Comparison of ENCODE assay signal across 24 cellular contexts in genomic region chr12:93054021-93054420, GRCh38.
"Had no signal": no experiment of that assay in that cellular context is flagged by ENCODE, and none has a peak within 500 bp of the region (broad histone marks: within the 10 kb centered on the region; RNA-seq: fewer than 3 reads in every experiment).

No MANE protein-coding gene starts in this region.

- DNase-seq: natural killer cell; occipital lobe; ovary; posterior cingulate gyrus; psoas muscle; right cardiac atrium; right lobe of liver; sigmoid colon; small intestine; stimulated activated CD4-positive, alpha-beta T cell treated with anti-CD3 and anti-CD28 coated beads, Interleukin-15, amount 100 ng/mL, for 24 hours; stimulated activated CD4-positive, alpha-beta T cell treated with anti-CD3 and anti-CD28 coated beads, Interleukin-2, amount 100 ng/mL, for 24 hours; stimulated activated CD4-positive, alpha-beta T cell treated with anti-CD3 and anti-CD28 coated beads, Interleukin-2, amount 100 ng/mL, for 48 hours; stimulated activated CD4-positive, alpha-beta T cell treated with anti-CD3 and anti-CD28 coated beads, Interleukin-4, amount 100 ng/mL, for 24 hours; stimulated activated naive B cell treated with anti-CD40 and anti-IgM and Interleukin-4, amounts not matched to agents 10 μg/mL and 1 μg/mL and 100 μg/mL, for 72 hours; stimulated activated naive CD4-positive, alpha-beta T cell treated with Interleukin-2 at 50 U/mL for 16 hours; stomach; thyroid gland; trophoblast cell; upper lobe of left lung had no signal

- H3K4me2 ChIP-seq: neural progenitor cell had no signal

- H3K9me3 ChIP-seq: ovary, psoas muscle, right lobe of liver, sigmoid colon, stomach, thoracic aorta, thyroid gland, tibial nerve, upper lobe of left lung, vagina had no signal

- H3K4me1 ChIP-seq: right lobe of liver, thyroid gland, tibial nerve, upper lobe of left lung, vagina had no signal

- H2AFZ ChIP-seq: neural progenitor cell had no signal

- H3K36me3 ChIP-seq: neural progenitor cell, ovary, right lobe of liver, sigmoid colon, stomach, thoracic aorta, thyroid gland, tibial nerve, upper lobe of left lung, vagina had no signal

- H3K9ac ChIP-seq: neural progenitor cell had no signal

- H3K4me3 ChIP-seq: neural progenitor cell, ovary, psoas muscle, right lobe of liver, sigmoid colon, stomach, thoracic aorta, thyroid gland, tibial nerve, upper lobe of left lung, vagina had no signal

- H3K27me3 ChIP-seq: neural progenitor cell, ovary, right lobe of liver, sigmoid colon, stomach, thyroid gland, tibial nerve, upper lobe of left lung, vagina had no signal

- H3K27ac ChIP-seq: neural progenitor cell, ovary, psoas muscle, right lobe of liver, sigmoid colon, stomach, thoracic aorta, thyroid gland, tibial nerve, upper lobe of left lung, vagina had no signal

- FAIRE-seq: urothelium cell line had no signal
